Comparison of ENCODE assay signal across 10 cellular contexts in genomic region chr2:126664639-126665038, GRCh38. TPM values are rescaled to one million over a fixed set of nuclear protein-coding genes. Genes with fewer than 3 reads are reported as not detected.
DNase-seq lines count a peak whose midpoint lies in the region; ATAC-seq lines count a peak whose summit lies in the region.
"Had no signal": no experiment of that assay in that cellular context is flagged by ENCODE, and none has a peak within 500 bp of the region (broad histone marks: within the 10 kb centered on the region; RNA-seq: fewer than 3 reads in every experiment).

No MANE protein-coding gene starts in this region.

- no peak overlapping the region for H3K4me3 ChIP-seq in neuronal stem cell (ENCODE audit: low read length in 2 of 2)

- no peaks in the 10 kb centered on the region for H3K27me3 Mint-ChIP-seq in naive B cell

- no peak overlapping the region for H3K4ac ChIP-seq in neuronal stem cell (ENCODE audit: low read length)

- H3K27ac ChIP-seq in neuronal stem cell (replicated peaks; ENCODE audit: low read length), result no peak overlapping the region

- no peak overlapping the region for H2AK5ac ChIP-seq in neuronal stem cell (ENCODE audit: low read depth, low read length)

- ATAC-seq in GM18520 (IDR thresholded peaks at IDR 0.05; ENCODE audit: unreplicated experiment), result peak; percentile 17
- ATAC-seq in GM21576 (IDR thresholded peaks at IDR 0.05; ENCODE audit: unreplicated experiment), result peak; percentile 27
- ATAC-seq in HG03460 (IDR thresholded peaks at IDR 0.05; ENCODE audit: unreplicated experiment), result peak; percentile 35
- peak in 1 of 2 donors; percentile 6 for ATAC-seq in naive B cell (ENCODE audit: low read depth in 2 of 2)
- ATAC-seq: left lobe of liver had no signal

- no peak overlapping the region for H2BK12ac ChIP-seq in neuronal stem cell (ENCODE audit: low read length)

- peaks cover 13 to 21% of the 10 kb centered on the region in 2 donors for H3K4me1 ChIP-seq in neuronal stem cell (ENCODE audit: control insufficient read depth in 2 of 2, insufficient read depth in 1 of 2, low read depth in 1 of 2, low read length in 2 of 2)

- DNase-seq in naive B cell (no peak), NOMO-1 (lab: John Stamatoyannopoulos, UW; ENCODE audit: unreplicated experiment in 2 of 2) (no peak), neuronal stem cell (ENCODE audit: low spot score) (no peak), DMS53 (lab: John Stamatoyannopoulos, UW) (no peak), NCI-H524 (lab: John Stamatoyannopoulos, UW) (no peak)
- DNase-seq: activated CD4-positive, CD25-positive, alpha-beta regulatory T cell treated with anti-CD3 and anti-CD28 coated beads, Interleukin-2, amount 50 U/mL, for 72 hours had no signal

- no peak overlapping the region for H4K91ac ChIP-seq in neuronal stem cell (ENCODE audit: low read depth, low read length, poor library complexity)

- H2BK5ac ChIP-seq in neuronal stem cell (ENCODE audit: low read length), result no peak overlapping the region

- H3K23ac ChIP-seq in neuronal stem cell (ENCODE audit: low read depth, low read length, poor library complexity), result no peak overlapping the region

- no peak overlapping the region for H2BK120ac ChIP-seq in neuronal stem cell (ENCODE audit: low read depth, low read length)

- H3K27me3 ChIP-seq in neuronal stem cell (ENCODE audit: control insufficient read depth in 3 of 3, insufficient read depth in 3 of 3, low read depth in 1 of 3, low read length in 3 of 3), result peaks cover 0 to 2% (median 0%) of the 10 kb centered on the region in 3 experiments

- no CpG with 5 or more reads among the region's 2 CpGs for WGBS in neuronal stem cell (ENCODE audit: extremely low coverage in 2 of 2, insufficient read length in 2 of 2, insufficient replicate concordance in 1 of 2), 2 donors

- H3K36me3 Mint-ChIP-seq in naive B cell, result peaks cover 0 to 10% of the 10 kb centered on the region in 2 donors

- H3K79me1 ChIP-seq in neuronal stem cell (ENCODE audit: low read depth, low read length), result peaks cover 2% of the 10 kb centered on the region

- H2BK15ac ChIP-seq in neuronal stem cell (ENCODE audit: low read length), result no peak overlapping the region

- no peak overlapping the region for H3K4me2 ChIP-seq in neuronal stem cell (ENCODE audit: insufficient read depth, low read length, poor library complexity, severe bottlenecking)

- H3K9me3 Mint-ChIP-seq in naive B cell, result no peaks in the 10 kb centered on the region

- no peak overlapping the region for H4K8ac ChIP-seq in neuronal stem cell (ENCODE audit: low read depth, low read length)

- no peak overlapping the region for H3K18ac ChIP-seq in neuronal stem cell (ENCODE audit: low read length)

- no peak overlapping the region for H3K14ac ChIP-seq in neuronal stem cell (ENCODE audit: low read length)

- H3K4me3 Mint-ChIP-seq in naive B cell, result peak overlapping the region in 7 of 8 donors; percentile 4 to 89 (median 75)

- H2AFZ ChIP-seq in neuronal stem cell (ENCODE audit: low read length), result no peak overlapping the region

- H3K36me3 ChIP-seq in neuronal stem cell (replicated peaks in 1 of 2; ENCODE audit: control insufficient read depth in 2 of 2, insufficient read depth in 2 of 2, low read length in 2 of 2), result peaks cover 0 to 9% of the 10 kb centered on the region in 2 donors

- H3K27ac Mint-ChIP-seq in naive B cell, result peak overlapping the region; percentile 91 to 99 (median 96)

- H3K9me3 ChIP-seq in neuronal stem cell (replicated peaks in 1 of 2; ENCODE audit: control insufficient read depth in 2 of 2, insufficient read depth in 1 of 2, low read depth in 1 of 2, low read length in 2 of 2), result no peaks in the 10 kb centered on the region

- no peak overlapping the region for H3K9ac ChIP-seq in neuronal stem cell (ENCODE audit: low read depth, low read length, poor library complexity)

- peaks cover 61 to 87% (median 81%) of the 10 kb centered on the region in 3 donors for H3K4me1 Mint-ChIP-seq in naive B cell

RNA-seq across cellular contexts. Expression of gene GYPC, which starts 8.7 kb away (rescaled TPM):
- 100 to 1,000 TPM; 110 to 134 (median 116) TPM for polyA plus RNA-seq in naive B cell (ENCODE audit: low read depth in 6 of 6)
- 24.1 TPM for polyA plus RNA-seq in neuronal stem cell (2013, experiment 1 of 2)
- polyA plus RNA-seq in neuronal stem cell (2013, experiment 2 of 2), result 24.1 TPM
